Comparison of ENCODE assay signal across 1 cellular context in genomic region chr17:17304521-17304985, GRCh38.
TF ChIP-seq lines count a peak whose summit lies in the region.

No MANE protein-coding gene starts in this region.

TF ChIP-seq in GM12878, 131 proteins besides CTCF, POLR2A, EP300 and RAD21 (continued from another document):
- TF ChIP-seq, protein P1, sequence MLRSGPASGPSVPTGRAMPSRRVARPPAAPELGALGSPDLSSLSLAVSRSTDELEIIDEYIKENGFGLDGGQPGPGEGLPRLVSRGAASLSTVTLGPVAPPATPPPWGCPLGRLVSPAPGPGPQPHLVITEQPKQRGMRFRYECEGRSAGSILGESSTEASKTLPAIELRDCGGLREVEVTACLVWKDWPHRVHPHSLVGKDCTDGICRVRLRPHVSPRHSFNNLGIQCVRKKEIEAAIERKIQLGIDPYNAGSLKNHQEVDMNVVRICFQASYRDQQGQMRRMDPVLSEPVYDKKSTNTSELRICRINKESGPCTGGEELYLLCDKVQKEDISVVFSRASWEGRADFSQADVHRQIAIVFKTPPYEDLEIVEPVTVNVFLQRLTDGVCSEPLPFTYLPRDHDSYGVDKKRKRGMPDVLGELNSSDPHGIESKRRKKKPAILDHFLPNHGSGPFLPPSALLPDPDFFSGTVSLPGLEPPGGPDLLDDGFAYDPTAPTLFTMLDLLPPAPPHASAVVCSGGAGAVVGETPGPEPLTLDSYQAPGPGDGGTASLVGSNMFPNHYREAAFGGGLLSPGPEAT (IDR thresholded peaks at IDR 0.05; ENCODE audit: low read depth) = no peak
- TF ChIP-seq IRF4 (IDR thresholded peaks at IDR 0.05; ENCODE audit: low read depth, low read length) (no peak), CREB1 (IDR thresholded peaks at IDR 0.05; ENCODE audit: low read depth) (peak; percentile 52; the same call in 1 of the 2 replicates), CBX3 (IDR thresholded peaks at IDR 0.05; ENCODE audit: borderline replicate concordance, low read depth) (no peak), MLLT1 (IDR thresholded peaks at IDR 0.05) (no peak), PKNOX1 (IDR thresholded peaks at IDR 0.05) (peak; percentile 80), IKZF1 (conservative IDR thresholded peaks at IDR 0.05) (no peak), ETV6 (conservative IDR thresholded peaks at IDR 0.05 in 1 of 2, IDR thresholded peaks at IDR 0.05 in 1 of 2; ENCODE audit: borderline replicate concordance in 1 of 2, low read depth in 1 of 2) (no peak), CBFB (IDR thresholded peaks at IDR 0.05; ENCODE audit: low read depth) (no peak), SMARCA5 (IDR thresholded peaks at IDR 0.05) (no peak), RUNX3 (IDR thresholded peaks at IDR 0.05; ENCODE audit: low read length) (peak; percentile 62), BRCA1 (IDR thresholded peaks at IDR 0.05; ENCODE audit: low read depth, low read length) (no peak), EZH2 (IDR thresholded peaks at IDR 0.05; ENCODE audit: borderline replicate concordance, control insufficient read depth, low read depth, low read length) (no peak), RB1 (IDR thresholded peaks at IDR 0.05; ENCODE audit: borderline replicate concordance) (no peak), CHD2 (IDR thresholded peaks at IDR 0.05; ENCODE audit: borderline replicate concordance, low read depth, low read length) (no peak), ELK1 (IDR thresholded peaks at IDR 0.05; ENCODE audit: low read depth, low read length) (no peak), SIN3A (IDR thresholded peaks at IDR 0.05; ENCODE audit: low read depth, low read length) (no peak), ZSCAN29 (IDR thresholded peaks at IDR 0.05) (no peak), NR2C2 (IDR thresholded peaks at IDR 0.05; ENCODE audit: borderline replicate concordance, control insufficient read depth, insufficient read length, low read depth) (no peak), EGR1 (IDR thresholded peaks at IDR 0.05; ENCODE audit: borderline replicate concordance in 1 of 2, low read depth in 2 of 2, low read length in 2 of 2) (no peak)
- TF ChIP-seq, protein P2, sequence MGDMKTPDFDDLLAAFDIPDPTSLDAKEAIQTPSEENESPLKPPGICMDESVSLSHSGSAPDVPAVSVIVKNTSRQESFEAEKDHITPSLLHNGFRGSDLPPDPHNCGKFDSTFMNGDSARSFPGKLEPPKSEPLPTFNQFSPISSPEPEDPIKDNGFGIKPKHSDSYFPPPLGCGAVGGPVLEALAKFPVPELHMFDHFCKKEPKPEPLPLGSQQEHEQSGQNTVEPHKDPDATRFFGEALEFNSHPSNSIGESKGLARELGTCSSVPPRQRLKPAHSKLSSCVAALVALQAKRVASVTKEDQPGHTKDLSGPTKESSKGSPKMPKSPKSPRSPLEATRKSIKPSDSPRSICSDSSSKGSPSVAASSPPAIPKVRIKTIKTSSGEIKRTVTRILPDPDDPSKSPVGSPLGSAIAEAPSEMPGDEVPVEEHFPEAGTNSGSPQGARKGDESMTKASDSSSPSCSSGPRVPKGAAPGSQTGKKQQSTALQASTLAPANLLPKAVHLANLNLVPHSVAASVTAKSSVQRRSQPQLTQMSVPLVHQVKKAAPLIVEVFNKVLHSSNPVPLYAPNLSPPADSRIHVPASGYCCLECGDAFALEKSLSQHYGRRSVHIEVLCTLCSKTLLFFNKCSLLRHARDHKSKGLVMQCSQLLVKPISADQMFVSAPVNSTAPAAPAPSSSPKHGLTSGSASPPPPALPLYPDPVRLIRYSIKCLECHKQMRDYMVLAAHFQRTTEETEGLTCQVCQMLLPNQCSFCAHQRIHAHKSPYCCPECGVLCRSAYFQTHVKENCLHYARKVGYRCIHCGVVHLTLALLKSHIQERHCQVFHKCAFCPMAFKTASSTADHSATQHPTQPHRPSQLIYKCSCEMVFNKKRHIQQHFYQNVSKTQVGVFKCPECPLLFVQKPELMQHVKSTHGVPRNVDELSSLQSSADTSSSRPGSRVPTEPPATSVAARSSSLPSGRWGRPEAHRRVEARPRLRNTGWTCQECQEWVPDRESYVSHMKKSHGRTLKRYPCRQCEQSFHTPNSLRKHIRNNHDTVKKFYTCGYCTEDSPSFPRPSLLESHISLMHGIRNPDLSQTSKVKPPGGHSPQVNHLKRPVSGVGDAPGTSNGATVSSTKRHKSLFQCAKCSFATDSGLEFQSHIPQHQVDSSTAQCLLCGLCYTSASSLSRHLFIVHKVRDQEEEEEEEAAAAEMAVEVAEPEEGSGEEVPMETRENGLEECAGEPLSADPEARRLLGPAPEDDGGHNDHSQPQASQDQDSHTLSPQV (IDR thresholded peaks at IDR 0.05) = no peak
- TF ChIP-seq, protein P3, sequence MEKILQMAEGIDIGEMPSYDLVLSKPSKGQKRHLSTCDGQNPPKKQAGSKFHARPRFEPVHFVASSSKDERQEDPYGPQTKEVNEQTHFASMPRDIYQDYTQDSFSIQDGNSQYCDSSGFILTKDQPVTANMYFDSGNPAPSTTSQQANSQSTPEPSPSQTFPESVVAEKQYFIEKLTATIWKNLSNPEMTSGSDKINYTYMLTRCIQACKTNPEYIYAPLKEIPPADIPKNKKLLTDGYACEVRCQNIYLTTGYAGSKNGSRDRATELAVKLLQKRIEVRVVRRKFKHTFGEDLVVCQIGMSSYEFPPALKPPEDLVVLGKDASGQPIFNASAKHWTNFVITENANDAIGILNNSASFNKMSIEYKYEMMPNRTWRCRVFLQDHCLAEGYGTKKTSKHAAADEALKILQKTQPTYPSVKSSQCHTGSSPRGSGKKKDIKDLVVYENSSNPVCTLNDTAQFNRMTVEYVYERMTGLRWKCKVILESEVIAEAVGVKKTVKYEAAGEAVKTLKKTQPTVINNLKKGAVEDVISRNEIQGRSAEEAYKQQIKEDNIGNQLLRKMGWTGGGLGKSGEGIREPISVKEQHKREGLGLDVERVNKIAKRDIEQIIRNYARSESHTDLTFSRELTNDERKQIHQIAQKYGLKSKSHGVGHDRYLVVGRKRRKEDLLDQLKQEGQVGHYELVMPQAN (conservative IDR thresholded peaks at IDR 0.05) = no peak
- TF ChIP-seq, protein P4, sequence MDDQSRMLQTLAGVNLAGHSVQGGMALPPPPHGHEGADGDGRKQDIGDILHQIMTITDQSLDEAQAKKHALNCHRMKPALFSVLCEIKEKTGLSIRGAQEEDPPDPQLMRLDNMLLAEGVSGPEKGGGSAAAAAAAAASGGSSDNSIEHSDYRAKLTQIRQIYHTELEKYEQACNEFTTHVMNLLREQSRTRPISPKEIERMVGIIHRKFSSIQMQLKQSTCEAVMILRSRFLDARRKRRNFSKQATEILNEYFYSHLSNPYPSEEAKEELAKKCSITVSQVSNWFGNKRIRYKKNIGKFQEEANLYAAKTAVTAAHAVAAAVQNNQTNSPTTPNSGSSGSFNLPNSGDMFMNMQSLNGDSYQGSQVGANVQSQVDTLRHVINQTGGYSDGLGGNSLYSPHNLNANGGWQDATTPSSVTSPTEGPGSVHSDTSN (IDR thresholded peaks at IDR 0.05; ENCODE audit: insufficient replicate concordance, low read depth, low read length) = peak; percentile 59
